ENCODE assay signal across 12 cellular contexts in the genomic region with DNA sequence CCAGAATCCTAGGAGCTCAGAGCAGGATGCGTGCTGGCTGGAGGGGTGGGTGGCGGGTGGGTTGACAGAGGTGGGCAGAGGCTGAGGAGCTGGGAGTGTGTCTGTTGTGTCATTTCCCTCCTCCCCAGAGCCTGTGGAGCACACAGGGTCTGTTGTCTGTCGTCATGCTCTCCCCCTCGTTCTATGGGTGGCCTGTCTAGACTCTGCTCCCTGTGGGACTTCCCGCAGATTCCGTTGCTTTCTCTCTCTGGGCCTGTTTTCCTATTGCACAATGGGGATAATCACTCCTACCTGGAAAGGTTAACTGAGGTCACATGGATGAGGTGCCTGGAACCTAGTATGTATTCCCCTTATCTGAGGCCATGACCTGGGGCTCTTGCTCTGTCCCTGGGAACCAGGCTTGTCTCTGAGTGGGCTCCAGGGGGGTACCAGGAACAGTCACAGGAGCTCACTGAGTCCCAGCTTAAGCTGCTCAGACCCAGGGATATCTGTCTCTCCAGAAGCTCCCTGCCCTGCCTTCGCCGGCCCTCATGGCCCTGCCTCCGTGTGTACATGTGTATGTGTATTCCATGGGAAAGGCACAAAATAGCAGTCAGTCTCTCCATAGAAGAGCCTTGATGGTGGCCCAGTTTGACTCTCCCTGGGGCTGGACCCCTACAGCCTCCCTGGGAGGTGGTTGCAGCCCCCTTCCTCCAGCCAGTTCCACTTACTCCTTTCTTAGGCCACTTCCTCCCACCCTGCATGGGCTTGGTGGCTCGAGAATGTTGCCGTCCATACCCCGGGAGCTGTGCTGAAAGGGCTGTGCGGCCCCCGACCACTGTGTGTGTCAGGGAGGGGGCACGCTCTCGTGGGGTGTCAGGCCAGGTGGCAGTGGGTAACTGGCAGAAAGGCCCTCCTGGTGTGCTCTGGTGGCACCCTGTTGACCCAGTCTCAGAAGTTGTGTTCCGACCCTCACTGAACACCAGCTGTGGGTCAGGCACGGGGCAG. TPM values are rescaled to one million over a fixed set of nuclear protein-coding genes. Genes with fewer than 3 reads are reported as not detected.
DNase-seq lines count a peak whose midpoint lies in the region; ATAC-seq, FAIRE-seq and TF ChIP-seq lines count a peak whose summit lies in the region.
"Had no signal": no experiment of that assay in that cellular context is flagged by ENCODE, and none has a peak within 500 bp of the region (broad histone marks: within the 10 kb centered on the region; RNA-seq: fewer than 3 reads in every experiment).

No MANE protein-coding gene starts in this region.

- H3K4me3 Mint-ChIP-seq in activated naive CD8-positive, alpha-beta T cell treated with anti-CD3 and anti-CD28 coated beads for 36 hours = no peak overlapping the region

- intact Hi-C loops in pancreas (cut with DNase I) = no loop called here

- H3K9me3 ChIP-seq in iPS-15b (ENCODE audit: control insufficient read depth, insufficient read depth, low read length) (no peaks in the 10 kb centered on the region), pancreas (no peaks in the 10 kb centered on the region)

- in situ Hi-C loops in ACHN (cut with HindIII; ENCODE audit: low pct_ligation_motif_present, low pct_unique_long_range_greater_than_20kb, low sequenced_read_pairs) = no loop called here

- H3K27ac Mint-ChIP-seq in activated naive CD8-positive, alpha-beta T cell treated with anti-CD3 and anti-CD28 coated beads for 36 hours = no peak overlapping the region
- H3K27ac Mint-ChIP-seq: activated CD4-positive, alpha-beta T cell treated with anti-CD3 and anti-CD28 coated beads, Interleukin-2, amount 10 ng/mL, durations not matched to agents 24 days and 14 days had no signal

- peaks cover 4% of the 10 kb centered on the region for H3K4me1 Mint-ChIP-seq in activated naive CD8-positive, alpha-beta T cell treated with anti-CD3 and anti-CD28 coated beads for 36 hours

- H3K4me3 ChIP-seq in iPS-15b (ENCODE audit: low read depth, low read length) (no peak overlapping the region), pancreas (no peak overlapping the region), coronary artery (no peak overlapping the region)

- no peak for FAIRE-seq in pancreas (lab: Jason Lieb, UNC)
- FAIRE-seq: frontal cortex had no signal

- H3K27ac ChIP-seq in angular gyrus (ENCODE audit: low read depth, low read length) (peak overlapping the region; percentile 87), pancreas (peak overlapping the region; percentile 81 to 95 (median 88)), coronary artery (no peak overlapping the region)

- H3K27me3 ChIP-seq in iPS-15b (ENCODE audit: control insufficient read depth, insufficient read depth, low read length) = no peaks in the 10 kb centered on the region
- no peaks in the 10 kb centered on the region for H3K27me3 ChIP-seq in pancreas

- TF ChIP-seq CTCF in pancreas (IDR thresholded peaks at IDR 0.05) (no peak), coronary artery (IDR thresholded peaks at IDR 0.05) (no peak)

- no peaks in the 10 kb centered on the region for H3K36me3 Mint-ChIP-seq in activated naive CD8-positive, alpha-beta T cell treated with anti-CD3 and anti-CD28 coated beads for 36 hours

- H3K36me3 ChIP-seq in iPS-15b (ENCODE audit: control insufficient read depth, insufficient read depth, low read length) (peaks cover 18% of the 10 kb centered on the region), pancreas (peaks cover 0 to 2% (median 0%) of the 10 kb centered on the region in 3 donors)

- 58 to 61% methylated on average over 18 of the region's 18 CpGs for WGBS in pancreas, 2 donors

- ATAC-seq in pancreas (peak; percentile 10 to 31 (median 18)), GM18511 (IDR thresholded peaks at IDR 0.05; ENCODE audit: unreplicated experiment) (no peak)

- no peaks in the 10 kb centered on the region for H3K9me3 Mint-ChIP-seq in activated naive CD8-positive, alpha-beta T cell treated with anti-CD3 and anti-CD28 coated beads for 36 hours
- H3K9me3 Mint-ChIP-seq: activated CD4-positive, alpha-beta T cell treated with anti-CD3 and anti-CD28 coated beads, Interleukin-2, amount 10 ng/mL, durations not matched to agents 24 days and 14 days had no signal

- peak overlapping the region; percentile 50 for H3K9ac ChIP-seq in iPS-15b (ENCODE audit: low read depth, low read length)

- DNase-seq in COLO668 (lab: John Stamatoyannopoulos, UW; ENCODE audit: unreplicated experiment) (peak; percentile 39), pancreas (peak in 3 of 6 donors; percentile 56 to 72 (median 69)), ACHN (no peak), coronary artery (ENCODE audit: low spot score) (no peak)
- no peak for DNase-seq in activated naive CD8-positive, alpha-beta T cell treated with anti-CD3 and anti-CD28 coated beads for 36 hours
- DNase-seq: activated CD4-positive, alpha-beta T cell treated with anti-CD3 and anti-CD28 coated beads, Interleukin-2, amount 10 ng/mL, durations not matched to agents 24 days and 14 days; activated naive CD4-positive, alpha-beta T cell; DMS79 treated with DMSO at 0.1 percent for 48 hours had no signal

- peaks cover 4% of the 10 kb centered on the region for H3K27me3 Mint-ChIP-seq in activated naive CD8-positive, alpha-beta T cell treated with anti-CD3 and anti-CD28 coated beads for 36 hours

- H3K4me1 ChIP-seq in iPS-15b (ENCODE audit: control insufficient read depth, insufficient read depth, low read length) = peaks cover 25% of the 10 kb centered on the region
- peaks cover 74 to 92% (median 89%) of the 10 kb centered on the region in 3 donors for H3K4me1 ChIP-seq in pancreas

RNA-seq across cellular contexts. Expression of a gene that starts 17.9 kb away (rescaled TPM):
- 100 to 1,000 TPM in 5 of 6 donors, 10 to 100 TPM in 1; 89.2 to 210 (median 131) TPM for total RNA-seq in pancreas
- 10 to 100 TPM; 42.9 to 44.6 TPM for polyA plus RNA-seq in pancreas
- 1 to 10 TPM; 3.1 to 3.6 TPM for total RNA-seq in activated naive CD8-positive, alpha-beta T cell treated with anti-CD3 and anti-CD28 coated beads for 36 hours

Comparison
In these comparisons a context has a peak if more than half of its experiments do, and no peak if none do; other contexts are left out.
1. H3K27ac ChIP-seq: peak in angular gyrus (single experiment) and pancreas (4 of 4); none in coronary artery (0 of 2).
2. RNA of a gene that starts 17.9 kb away (total RNA-seq): 89.2 to 210 TPM in pancreas; 3.1 to 3.6 TPM in activated naive CD8-positive, alpha-beta T cell treated with anti-CD3 and anti-CD28 coated beads for 36 hours; every median in the first group is over 10 times any median in the second.